Comparison of ENCODE assay signal across 8 cellular contexts in genomic region chr11:65571420-65571819, GRCh38. TPM values are rescaled to one million over a fixed set of nuclear protein-coding genes. Genes with fewer than 3 reads are reported as not detected.
DNase-seq lines count a peak whose midpoint lies in the region; ATAC-seq and TF ChIP-seq lines count a peak whose summit lies in the region.

No MANE protein-coding gene starts in this region.

- H3K9me3 ChIP-seq in CD8-positive, alpha-beta T cell (ENCODE audit: low read length), result no peaks in the 10 kb centered on the region
- H3K9me3 ChIP-seq in OCI-LY3 (ENCODE audit: insufficient read depth, low read length) (no peaks in the 10 kb centered on the region), endocrine pancreas (ENCODE audit: control insufficient read depth, low read length) (no peaks in the 10 kb centered on the region), neutrophil (no peaks in the 10 kb centered on the region)

- H3K4me1 ChIP-seq in CD8-positive, alpha-beta T cell (ENCODE audit: insufficient read depth, low read length), result peaks cover 67% of the 10 kb centered on the region
- H3K4me1 ChIP-seq in OCI-LY3 (ENCODE audit: low read length) (peaks cover 41% of the 10 kb centered on the region), endocrine pancreas (ENCODE audit: control insufficient read depth, insufficient read depth, low read length) (peaks cover 13% of the 10 kb centered on the region), neutrophil (ENCODE audit: control insufficient read depth in 1 of 2, insufficient read depth in 1 of 2, low read depth in 1 of 2, low read length in 1 of 2) (peaks cover 58 to 64% of the 10 kb centered on the region in 2 experiments)

- CTCF ChIA-PET in CD8-positive, alpha-beta T cell (lab: Charles Lee), result interaction anchor here (0.9 to 5.9 kb wide), 9 partner anchors 11 to 140 kb away, joined by 3 to 89 read pairs (median 25); partner anchors contain the start of genes KAT5, KCNK7 and LTBP3

- H3K27ac ChIP-seq in CD8-positive, alpha-beta T cell (ENCODE audit: low read depth, low read length), result peak overlapping the region; percentile 94
- H3K27ac ChIP-seq in OCI-LY3 (ENCODE audit: low read length), result peak overlapping the region; percentile 38
- peak overlapping the region; percentile 95 for H3K27ac ChIP-seq in neutrophil

- H3K4me1 Mint-ChIP-seq in CD8-positive, alpha-beta T cell (ENCODE audit: low read depth), result peaks cover 68% of the 10 kb centered on the region

- H3K4me3 Mint-ChIP-seq in CD8-positive, alpha-beta T cell, result peak overlapping the region; percentile 99

- intact Hi-C loops in CD8-positive, alpha-beta T cell (cut with DNase I, micrococcal nuclease), result loop anchor here (5.0 kb wide), 5 partner anchors 144 to 544 kb away; partner anchors contain the start of genes SLC25A45 (in 2 of the 2), SAC3D1 (in 1 of the 2) and SNX15 (in 1 of the 2)

- DNase-seq in CD8-positive, alpha-beta T cell, result peak in 1 of 7 experiments; percentile 13
- DNase-seq in GM19240 (ENCODE audit: insufficient read length, low spot score) (no peak), NCI-H2196 (lab: John Stamatoyannopoulos, UW; ENCODE audit: unreplicated experiment) (no peak)

- no peak for TF ChIP-seq CTCF in CD8-positive, alpha-beta T cell (IDR thresholded peaks at IDR 0.05)
- TF ChIP-seq CTCF in OCI-LY3 (IDR thresholded peaks at IDR 0.05; ENCODE audit: low read depth, low read length) (no peak), neutrophil (IDR thresholded peaks at IDR 0.05) (no peak)

- no peaks in the 10 kb centered on the region for H3K9me3 Mint-ChIP-seq in CD8-positive, alpha-beta T cell

- H3K27ac Mint-ChIP-seq in CD8-positive, alpha-beta T cell, result peak overlapping the region; percentile 90

- H3K4me2 ChIP-seq in OCI-LY3 (ENCODE audit: low read length), result peak overlapping the region; percentile 90

- peaks cover 13% of the 10 kb centered on the region for H4K20me1 ChIP-seq in OCI-LY3 (ENCODE audit: insufficient read depth, low read length)

- H3K36me3 Mint-ChIP-seq in CD8-positive, alpha-beta T cell, result peaks cover 27% of the 10 kb centered on the region

- peaks cover 52% of the 10 kb centered on the region for H3K79me2 ChIP-seq in OCI-LY3 (ENCODE audit: low read length)

- peak overlapping the region; percentile 94 for H3K4me3 ChIP-seq in CD8-positive, alpha-beta T cell (ENCODE audit: low read depth, low read length)
- H3K4me3 ChIP-seq in OCI-LY3 (ENCODE audit: low read length) (peak overlapping the region; percentile 82), endocrine pancreas (ENCODE audit: control insufficient read depth, insufficient read depth, low read length) (no peak overlapping the region), neutrophil (ENCODE audit: low read depth in 1 of 2, low read length in 1 of 2) (peak overlapping the region; percentile 76 to 99)

- no peak overlapping the region for H2AFZ ChIP-seq in OCI-LY3 (ENCODE audit: low read depth, low read length)

- POLR2A ChIA-PET in CD8-positive, alpha-beta T cell (lab: Charles Lee), result interaction anchor here (0.8 to 4.7 kb wide), 15 partner anchors 11 to 148 kb away, joined by 3 to 54 read pairs (median 5); partner anchors contain the start of genes LTBP3, MALAT1, MAP3K11 and NEAT1

- no peaks in the 10 kb centered on the region for H3K27me3 Mint-ChIP-seq in CD8-positive, alpha-beta T cell (ENCODE audit: low read depth)

- H3K9ac ChIP-seq in OCI-LY3 (ENCODE audit: low read length) (0 out of 2 replicates have a peak overlapping the region, but pooled peaks have one; percentile 14), endocrine pancreas (ENCODE audit: control insufficient read depth, insufficient read depth, low read length) (peak overlapping the region; percentile 43)

- no peaks in the 10 kb centered on the region for H3K27me3 ChIP-seq in CD8-positive, alpha-beta T cell (ENCODE audit: insufficient read depth, low read length)
- H3K27me3 ChIP-seq in OCI-LY3 (ENCODE audit: low read depth, low read length) (no peaks in the 10 kb centered on the region), endocrine pancreas (ENCODE audit: control insufficient read depth, insufficient read depth, low read length) (no peaks in the 10 kb centered on the region), neutrophil (no peaks in the 10 kb centered on the region)

- ATAC-seq in CD8-positive, alpha-beta T cell, result no peak
- ATAC-seq in HG02759 (IDR thresholded peaks at IDR 0.05; ENCODE audit: unreplicated experiment), result no peak
- no peak for ATAC-seq in GM18498 (IDR thresholded peaks at IDR 0.05; ENCODE audit: unreplicated experiment)

- peaks cover 4% of the 10 kb centered on the region for H3K36me3 ChIP-seq in CD8-positive, alpha-beta T cell (ENCODE audit: insufficient read depth, low read length)
- H3K36me3 ChIP-seq in OCI-LY3 (replicated peaks; ENCODE audit: low read depth, low read length) (peaks cover 12% of the 10 kb centered on the region), endocrine pancreas (ENCODE audit: control insufficient read depth, insufficient read depth, low read length) (no peaks in the 10 kb centered on the region), neutrophil (peaks cover 7% of the 10 kb centered on the region)

RNA-seq across cellular contexts. Expression of gene FAM89B, which starts 0.9 kb away (rescaled TPM):
- 10 to 100 TPM; 20.6 to 20.8 TPM for total RNA-seq in CD8-positive, alpha-beta T cell

RNA-seq across cellular contexts. Expression of gene ZNRD2, which starts 1.1 kb away (rescaled TPM):
- 10 to 100 TPM; 35.6 to 41.4 TPM for total RNA-seq in CD8-positive, alpha-beta T cell

RNA-seq across cellular contexts. Expression of gene EHBP1L1, which starts 4.4 kb away (rescaled TPM):
- total RNA-seq in CD8-positive, alpha-beta T cell, result 10 to 100 TPM; 64.7 to 65.1 TPM

RNA-seq across cellular contexts. Expression of gene LTBP3, which starts 13.3 kb away (rescaled TPM):
- total RNA-seq in CD8-positive, alpha-beta T cell, result 100 to 1,000 TPM; 231 to 246 TPM

RNA-seq across cellular contexts. Expression of gene KCNK7, which starts 24.2 kb away (rescaled TPM):
- total RNA-seq in CD8-positive, alpha-beta T cell, result 10 to 100 TPM in 1 of 2 experiments, 1 to 10 TPM in 1; 9.1 to 11.1 TPM

Comparison
In these comparisons a context has a peak if more than half of its experiments do, and no peak if none do; other contexts are left out.
1. H3K27ac ChIP-seq: peak in every context shown above with its lines; median percentile 95 in neutrophil; 94 in CD8-positive, alpha-beta T cell; 38 in OCI-LY3.